In the genomic region with DNA sequence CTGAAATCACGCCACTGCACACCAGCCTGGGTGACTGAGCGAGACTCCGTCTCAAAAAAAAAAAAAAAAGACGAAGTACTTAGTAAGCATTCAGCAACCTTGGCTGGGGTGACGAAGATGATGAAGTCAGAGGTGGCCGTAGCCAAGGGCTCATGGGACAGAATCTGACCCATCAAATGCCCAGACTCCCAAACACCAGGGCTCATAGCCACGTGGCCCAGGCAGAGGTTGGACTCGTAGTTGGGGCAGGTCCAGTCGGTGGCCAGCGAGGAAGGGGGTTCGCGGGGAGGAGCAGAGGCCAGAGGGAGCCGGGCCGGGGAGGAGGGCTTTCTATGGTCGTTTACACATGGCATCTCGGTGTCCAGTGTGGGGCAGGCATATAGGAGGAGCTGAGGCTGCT, we compare ENCODE assay signal across 20 cellular contexts. TPM values are rescaled to one million over a fixed set of nuclear protein-coding genes. Genes with fewer than 3 reads are reported as not detected.
DNase-seq lines count a peak whose midpoint lies in the region; ATAC-seq and TF ChIP-seq lines count a peak whose summit lies in the region.
"Had no signal": no experiment of that assay in that cellular context is flagged by ENCODE, and none has a peak within 500 bp of the region (broad histone marks: within the 10 kb centered on the region; RNA-seq: fewer than 3 reads in every experiment).

No MANE protein-coding gene starts in this region.

- TF ChIP-seq POLR2A in gastroesophageal sphincter (IDR thresholded peaks at IDR 0.05) (no peak), vagina (IDR thresholded peaks at IDR 0.05) (no peak)

- H3K27ac ChIP-seq in gastroesophageal sphincter (peak overlapping the region in 3 of 4 donors; percentile 53 to 97 (median 93)), vagina (peak overlapping the region; percentile 98)
- H3K27ac ChIP-seq: pancreas had no signal

- no peaks in the 10 kb centered on the region for H3K9me3 Mint-ChIP-seq in progenitor cell of endocrine pancreas (ENCODE audit: low read depth)
- H3K9me3 Mint-ChIP-seq: activated naive CD4-positive, alpha-beta T cell treated with anti-CD3 and anti-CD28 coated beads, Interleukin-2, amount 50 U/mL, for 72 hours had no signal

- H3K4me3 ChIP-seq in gastroesophageal sphincter (no peak overlapping the region), vagina (no peak overlapping the region)
- H3K4me3 ChIP-seq: pancreas had no signal

- no peak for TF ChIP-seq EP300 in gastroesophageal sphincter (IDR thresholded peaks at IDR 0.05)

- intact Hi-C loops in Right ventricle myocardium superior (cut with DNase I) = loop anchor here (5.0 kb wide), 1 partner anchor 39 kb away; no protein-coding TSS in a partner anchor
- intact Hi-C loops in cardiac septum (cut with DNase I) = loop anchor here (5.0 kb wide), 1 partner anchor 44 kb away; no protein-coding TSS in a partner anchor
- intact Hi-C loops in vagina (cut with DNase I) = no loop called here

- TF ChIP-seq CTCF in gastroesophageal sphincter (IDR thresholded peaks at IDR 0.05) = no peak
- no peak for TF ChIP-seq CTCF in progenitor cell of endocrine pancreas (IDR thresholded peaks at IDR 0.05; ENCODE audit: unreplicated experiment)
- TF ChIP-seq CTCF in vagina (IDR thresholded peaks at IDR 0.05) = no peak

- DNase-seq in Right ventricle myocardium superior (peak; percentile 57), cardiac septum (ENCODE audit: low spot score) (no peak), progenitor cell of endocrine pancreas (ENCODE audit: low spot score, unreplicated experiment) (no peak), vagina (ENCODE audit: extremely low spot score in 2 of 2) (no peak), glomerular visceral epithelial cell (ENCODE audit: extremely low spot score) (no peak), NCI-H748 (lab: John Stamatoyannopoulos, UW; ENCODE audit: unreplicated experiment) (no peak), NCI-H1417 treated with DMSO at 0.1 percent for 48 hours (lab: John Stamatoyannopoulos, UW) (no peak)
- DNase-seq: activated CD4-positive, CD25-positive, alpha-beta regulatory T cell treated with anti-CD3 and anti-CD28 coated beads, Interleukin-2, amount 50 U/mL, for 72 hours; activated CD8-positive, alpha-beta memory T cell treated with anti-CD3 and anti-CD28 coated beads, Interleukin-2, amount 50 U/mL, for 48 hours; GDM1; KG1; NCI-H1436 treated with DMSO at 0.1 percent for 48 hours; NCI-H524; stimulated activated CD4-positive, alpha-beta T cell treated with anti-CD3 and anti-CD28 coated beads, Interleukin-2, amount 100 ng/mL, for 24 hours; T-helper 1 cell had no signal

- H3K4me1 ChIP-seq in gastroesophageal sphincter (peaks cover 12 to 82% (median 41%) of the 10 kb centered on the region in 3 donors), vagina (peaks cover 80% of the 10 kb centered on the region)

- peaks cover 24% of the 10 kb centered on the region for H3K4me1 Mint-ChIP-seq in progenitor cell of endocrine pancreas (ENCODE audit: low read depth)

- H3K36me3 ChIP-seq in gastroesophageal sphincter (no peaks in the 10 kb centered on the region), vagina (no peaks in the 10 kb centered on the region)
- H3K36me3 ChIP-seq: pancreas had no signal

- H3K36me3 Mint-ChIP-seq in progenitor cell of endocrine pancreas (ENCODE audit: insufficient read depth) = peaks cover 9% of the 10 kb centered on the region
- H3K36me3 Mint-ChIP-seq: activated naive CD4-positive, alpha-beta T cell treated with anti-CD3 and anti-CD28 coated beads, Interleukin-2, amount 50 U/mL, for 72 hours had no signal

- no peak overlapping the region for H3K4me3 Mint-ChIP-seq in progenitor cell of endocrine pancreas (ENCODE audit: low read depth)

- no peaks in the 10 kb centered on the region for H3K27me3 ChIP-seq in gastroesophageal sphincter
- no peaks in the 10 kb centered on the region for H3K27me3 ChIP-seq in vagina
- H3K27me3 ChIP-seq: pancreas had no signal

- no peaks in the 10 kb centered on the region for H3K27me3 Mint-ChIP-seq in progenitor cell of endocrine pancreas

- H3K27ac Mint-ChIP-seq in progenitor cell of endocrine pancreas = peak overlapping the region; percentile 73

- H3K9me3 ChIP-seq in gastroesophageal sphincter = no peaks in the 10 kb centered on the region
- no peaks in the 10 kb centered on the region for H3K9me3 ChIP-seq in vagina
- H3K9me3 ChIP-seq: pancreas had no signal

- WGBS in gastroesophageal sphincter (ENCODE audit: low coverage in 1 of 2), 2 donors = 84 to 92% methylated on average over 2 to 5 of the region's 16 CpGs

- ATAC-seq in Right ventricle myocardium superior (ENCODE audit: poor library complexity) (no peak), gastroesophageal sphincter (no peak)
- ATAC-seq: activated naive CD4-positive, alpha-beta T cell treated with anti-CD3 and anti-CD28 coated beads, Interleukin-2, amount 50 U/mL, for 72 hours; Panc1; pancreas had no signal

RNA-seq across cellular contexts. Expression of a gene that starts 52.1 kb away (rescaled TPM):
- 45.2 TPM for total RNA-seq in Right ventricle myocardium superior
- 42.6 TPM for total RNA-seq in cardiac septum
- 100 to 1,000 TPM; 149 to 383 (median 159) TPM for total RNA-seq in gastroesophageal sphincter
- total RNA-seq in progenitor cell of endocrine pancreas = 0.41 and 0.64 TPM in 2 replicates
- 125 TPM for total RNA-seq in vagina

RNA-seq across cellular contexts. Expression of a gene that starts 52.2 kb away (rescaled TPM):
- total RNA-seq in Right ventricle myocardium superior (7.2 TPM), cardiac septum (9.3 TPM), gastroesophageal sphincter (10 to 100 TPM in 2 of 4 donors, 1 to 10 TPM in 2; 6.5 to 29.1 (median 11.5) TPM), progenitor cell of endocrine pancreas (31.9 and 37.4 TPM in 2 replicates), vagina (5.2 TPM)
- total RNA-seq: A172 had no signal

Comparison
In these comparisons a context has a peak if more than half of its experiments do, and no peak if none do; other contexts are left out.
1. RNA of a gene that starts 52.1 kb away (total RNA-seq): 149 to 383 TPM in gastroesophageal sphincter, 125 TPM in vagina (single experiment), 45.2 TPM in Right ventricle myocardium superior (single experiment) and 42.6 TPM in cardiac septum (single experiment); 0.41 to 0.64 TPM in progenitor cell of endocrine pancreas; every median in the first group is over 10 times any median in the second.